ENCODE assay signal across 1 cellular context in the genomic region with DNA sequence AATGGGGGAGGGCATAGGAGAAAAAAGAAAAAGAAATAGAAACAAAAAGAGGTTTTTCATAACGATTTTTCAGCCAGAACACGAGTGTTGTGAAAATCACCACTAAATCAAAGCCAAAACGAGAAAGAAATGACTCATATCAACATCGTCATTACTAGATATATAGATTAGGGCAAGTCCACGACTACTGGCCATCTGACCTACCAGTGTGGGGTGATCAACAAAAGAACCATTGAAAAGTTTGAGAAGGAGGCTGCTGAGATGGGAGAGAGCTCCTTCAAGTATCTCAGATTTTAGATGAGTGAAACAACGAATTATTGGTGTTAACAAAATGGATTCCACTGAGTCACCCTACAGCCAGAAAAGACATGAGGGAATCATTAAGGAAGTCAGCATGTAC.
TF ChIP-seq lines count a peak whose summit lies in the region.

No MANE protein-coding gene starts in this region.

TF ChIP-seq in GM12878, 131 proteins besides CTCF, POLR2A, EP300 and RAD21 (continued from another document):
- TF ChIP-seq, protein P1, sequence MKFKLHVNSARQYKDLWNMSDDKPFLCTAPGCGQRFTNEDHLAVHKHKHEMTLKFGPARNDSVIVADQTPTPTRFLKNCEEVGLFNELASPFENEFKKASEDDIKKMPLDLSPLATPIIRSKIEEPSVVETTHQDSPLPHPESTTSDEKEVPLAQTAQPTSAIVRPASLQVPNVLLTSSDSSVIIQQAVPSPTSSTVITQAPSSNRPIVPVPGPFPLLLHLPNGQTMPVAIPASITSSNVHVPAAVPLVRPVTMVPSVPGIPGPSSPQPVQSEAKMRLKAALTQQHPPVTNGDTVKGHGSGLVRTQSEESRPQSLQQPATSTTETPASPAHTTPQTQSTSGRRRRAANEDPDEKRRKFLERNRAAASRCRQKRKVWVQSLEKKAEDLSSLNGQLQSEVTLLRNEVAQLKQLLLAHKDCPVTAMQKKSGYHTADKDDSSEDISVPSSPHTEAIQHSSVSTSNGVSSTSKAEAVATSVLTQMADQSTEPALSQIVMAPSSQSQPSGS (IDR thresholded peaks at IDR 0.05; ENCODE audit: low read length), result no peak
- TF ChIP-seq, protein P2, sequence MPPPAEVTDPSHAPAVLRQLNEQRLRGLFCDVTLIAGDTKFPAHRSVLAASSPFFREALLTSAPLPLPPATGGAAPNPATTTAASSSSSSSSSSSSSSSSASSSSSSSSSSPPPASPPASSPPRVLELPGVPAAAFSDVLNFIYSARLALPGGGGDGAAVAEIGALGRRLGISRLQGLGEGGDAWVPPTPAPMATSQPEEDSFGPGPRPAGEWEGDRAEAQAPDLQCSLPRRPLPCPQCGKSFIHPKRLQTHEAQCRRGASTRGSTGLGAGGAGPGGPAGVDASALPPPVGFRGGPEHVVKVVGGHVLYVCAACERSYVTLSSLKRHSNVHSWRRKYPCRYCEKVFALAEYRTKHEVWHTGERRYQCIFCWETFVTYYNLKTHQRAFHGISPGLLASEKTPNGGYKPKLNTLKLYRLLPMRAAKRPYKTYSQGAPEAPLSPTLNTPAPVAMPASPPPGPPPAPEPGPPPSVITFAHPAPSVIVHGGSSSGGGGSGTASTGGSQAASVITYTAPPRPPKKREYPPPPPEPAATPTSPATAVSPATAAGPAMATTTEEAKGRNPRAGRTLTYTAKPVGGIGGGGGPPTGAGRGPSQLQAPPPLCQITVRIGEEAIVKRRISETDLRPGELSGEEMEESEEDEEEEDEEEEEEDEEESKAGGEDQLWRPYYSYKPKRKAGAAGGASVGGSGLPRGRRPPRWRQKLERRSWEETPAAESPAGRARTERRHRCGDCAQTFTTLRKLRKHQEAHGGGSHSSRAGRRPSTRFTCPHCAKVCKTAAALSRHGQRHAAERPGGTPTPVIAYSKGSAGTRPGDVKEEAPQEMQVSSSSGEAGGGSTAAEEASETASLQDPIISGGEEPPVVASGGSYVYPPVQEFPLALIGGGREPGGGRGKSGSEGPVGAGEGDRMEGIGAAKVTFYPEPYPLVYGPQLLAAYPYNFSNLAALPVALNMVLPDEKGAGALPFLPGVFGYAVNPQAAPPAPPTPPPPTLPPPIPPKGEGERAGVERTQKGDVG (CRISPR knock-in tag; IDR thresholded peaks at IDR 0.05), result no peak
